ENCODE assay signal across 26 cellular contexts in genomic region chr2:31411771-31412170, GRCh38. TPM values are rescaled to one million over a fixed set of nuclear protein-coding genes. Genes with fewer than 3 reads are reported as not detected.
"Had no signal": no experiment of that assay in that cellular context is flagged by ENCODE, and none has a peak within 500 bp of the region (broad histone marks: within the 10 kb centered on the region; RNA-seq: fewer than 3 reads in every experiment).

No MANE protein-coding gene starts in this region.

- H3K27ac ChIP-seq: coronary artery, hepatocyte, neutrophil, ovary, psoas muscle, thyroid gland, upper lobe of right lung had no signal

- H3K4me2 ChIP-seq: hepatocyte had no signal

- H3K4me3 ChIP-seq: coronary artery, hepatocyte, ovary, psoas muscle, thyroid gland, upper lobe of right lung had no signal

- H3K27me3 ChIP-seq: hepatocyte, ovary, thyroid gland, upper lobe of right lung had no signal

- H3K4me1 Mint-ChIP-seq: nephron had no signal

- H2AFZ ChIP-seq: hepatocyte had no signal

- H3K4me3 Mint-ChIP-seq: activated CD4-positive, alpha-beta memory T cell treated with anti-CD3 and anti-CD28 coated beads for 36 hours; activated T-helper 1 cell treated with anti-CD3 and anti-CD28 coated beads, Interleukin-12 subunit alpha, Interleukin-12 subunit beta, Interleukin-2, Interleukin-4 antibody, amounts not matched to agents 30 ng/mL and 10 ng/mL and 1 ng/mL, durations not matched to agents 14 hours and 24 hours and 36 hours; memory B cell; nephron; stimulated activated naive CD8-positive, alpha-beta T cell treated with anti-CD3 and anti-CD28 coated beads, Interleukin-15, Interleukin-2, amounts not matched to agents 100 ng/mL and 50 ng/mL, for 24 hours; T-helper 17 cell had no signal

- H3K9me3 ChIP-seq: neutrophil, ovary, psoas muscle, thyroid gland, upper lobe of right lung had no signal

- H3K9me3 Mint-ChIP-seq: activated CD4-positive, alpha-beta memory T cell treated with anti-CD3 and anti-CD28 coated beads for 36 hours; activated naive CD4-positive, alpha-beta T cell treated with anti-CD3 and anti-CD28 coated beads, Interleukin-2, amount 50 U/mL, for 72 hours; activated T-helper 1 cell treated with anti-CD3 and anti-CD28 coated beads, Interleukin-12 subunit alpha, Interleukin-12 subunit beta, Interleukin-2, Interleukin-4 antibody, amounts not matched to agents 30 ng/mL and 10 ng/mL and 1 ng/mL, durations not matched to agents 14 hours and 24 hours and 36 hours; memory B cell; nephron; stimulated activated naive CD8-positive, alpha-beta T cell treated with anti-CD3 and anti-CD28 coated beads, Interleukin-15, Interleukin-2, amounts not matched to agents 100 ng/mL and 50 ng/mL, for 24 hours had no signal

- DNase-seq: activated CD4-positive, alpha-beta memory T cell treated with anti-CD3 and anti-CD28 coated beads for 36 hours; activated CD4-positive, alpha-beta T cell treated with anti-CD3 and anti-CD28 coated beads for 4 hours; activated CD4-positive, CD25-positive, alpha-beta regulatory T cell; activated gamma-delta T cell treated with Interleukin-2 at 50 U/mL for 16 hours; activated T-cell treated with anti-CD3 and anti-CD28 coated beads for 4 hours; cerebellar nuclear complex; foreskin melanocyte; left cardiac atrium; ovary; psoas muscle; right cardiac atrium; stimulated activated CD4-positive, alpha-beta T cell treated with anti-CD3 and anti-CD28 coated beads, Interleukin-4, amount 100 ng/mL, for 24 hours; substantia nigra; SW 1271; T-helper 17 cell; thyroid gland; upper lobe of right lung had no signal

- H3K4me1 ChIP-seq: psoas muscle, upper lobe of right lung had no signal

- H3K27ac Mint-ChIP-seq: activated CD4-positive, alpha-beta memory T cell treated with anti-CD3 and anti-CD28 coated beads for 36 hours; activated naive CD4-positive, alpha-beta T cell treated with anti-CD3 and anti-CD28 coated beads, Interleukin-2, amount 50 U/mL, for 72 hours; activated T-helper 1 cell treated with anti-CD3 and anti-CD28 coated beads, Interleukin-12 subunit alpha, Interleukin-12 subunit beta, Interleukin-2, Interleukin-4 antibody, amounts not matched to agents 30 ng/mL and 10 ng/mL and 1 ng/mL, durations not matched to agents 14 hours and 24 hours and 36 hours; memory B cell; nephron; stimulated activated naive CD8-positive, alpha-beta T cell treated with anti-CD3 and anti-CD28 coated beads, Interleukin-15, Interleukin-2, amounts not matched to agents 100 ng/mL and 50 ng/mL, for 24 hours; T-helper 17 cell had no signal

- H3K36me3 ChIP-seq: neutrophil, ovary, thyroid gland, upper lobe of right lung had no signal

- ATAC-seq: activated naive CD4-positive, alpha-beta T cell treated with anti-CD3 and anti-CD28 coated beads, Interleukin-2, amount 50 U/mL, for 72 hours; left cardiac atrium; psoas muscle; right cardiac atrium; T-helper 17 cell; upper lobe of right lung had no signal

- H3K36me3 Mint-ChIP-seq: activated CD4-positive, alpha-beta memory T cell treated with anti-CD3 and anti-CD28 coated beads for 36 hours; activated naive CD4-positive, alpha-beta T cell treated with anti-CD3 and anti-CD28 coated beads, Interleukin-2, amount 50 U/mL, for 72 hours; memory B cell had no signal

RNA-seq across cellular contexts. Expression of gene XDH, which starts 2.8 kb away (rescaled TPM):
- total RNA-seq: activated CD4-positive, alpha-beta memory T cell treated with anti-CD3 and anti-CD28 coated beads for 36 hours; activated naive CD4-positive, alpha-beta T cell treated with anti-CD3 and anti-CD28 coated beads, Interleukin-2, amount 50 U/mL, for 72 hours; activated T-helper 1 cell treated with anti-CD3 and anti-CD28 coated beads, Interleukin-12 subunit alpha, Interleukin-12 subunit beta, Interleukin-2, Interleukin-4 antibody, amounts not matched to agents 30 ng/mL and 10 ng/mL and 1 ng/mL, durations not matched to agents 14 hours and 24 hours and 36 hours; mononuclear cell had no signal
- polyA plus RNA-seq: ovary, right cardiac atrium had no signal
